8 cellular contexts compared by ENCODE assay signal in genomic region chr1:147700042-147700711, GRCh38. TPM values are rescaled to one million over a fixed set of nuclear protein-coding genes. Genes with fewer than 3 reads are reported as not detected.
DNase-seq lines count a peak whose midpoint lies in the region; ATAC-seq and TF ChIP-seq lines count a peak whose summit lies in the region.

No MANE protein-coding gene starts in this region.

- no peaks in the 10 kb centered on the region for H3K9me2 ChIP-seq in Loucy (replicated peaks; ENCODE audit: low read depth, low read length)

- no peaks in the 10 kb centered on the region for H3F3A ChIP-seq in Loucy (ENCODE audit: low read depth)

- peaks cover 13% of the 10 kb centered on the region for H3K27me3 Mint-ChIP-seq in activated naive CD8-positive, alpha-beta T cell treated with anti-CD3 and anti-CD28 coated beads for 36 hours
- peaks cover 13% of the 10 kb centered on the region for H3K27me3 Mint-ChIP-seq in progenitor cell of endocrine pancreas

- H3K4me2 ChIP-seq in Loucy (ENCODE audit: low read depth, low read length, poor library complexity, severe bottlenecking), result peak overlapping the region; percentile 47

- H4K20me1 ChIP-seq in Loucy (ENCODE audit: insufficient read depth, low read length, poor library complexity, severe bottlenecking), result no peaks in the 10 kb centered on the region

- DNase-seq in G401 (ENCODE audit: low spot score) (peak; percentile 78), SKM-1 treated with dmso at 0.1 percent for 144 hours (lab: John Stamatoyannopoulos, UW; ENCODE audit: unreplicated experiment) (peak; percentile 28), cardiac muscle cell (ENCODE audit: low read depth in 1 of 2, low spot score in 1 of 2) (peak; percentile 82 to 90), progenitor cell of endocrine pancreas (ENCODE audit: low spot score, unreplicated experiment) (peak; percentile 32), vagina (ENCODE audit: extremely low spot score in 2 of 2) (no peak)
- peak; percentile 52 for DNase-seq in activated naive CD8-positive, alpha-beta T cell treated with anti-CD3 and anti-CD28 coated beads for 36 hours

- in situ Hi-C loops in G401 (cut with HindIII; ENCODE audit: low sequenced_read_pairs), result no loop called here

- ATAC-seq in HG03342 (IDR thresholded peaks at IDR 0.05; ENCODE audit: unreplicated experiment), result no peak

- TF ChIP-seq CTCF in Loucy (conservative IDR thresholded peaks at IDR 0.05; ENCODE audit: low read length), result peak; percentile 90
- peak; percentile 95 for TF ChIP-seq CTCF in cardiac muscle cell (IDR thresholded peaks at IDR 0.05; ENCODE audit: low read depth, low read length)
- TF ChIP-seq CTCF in progenitor cell of endocrine pancreas (IDR thresholded peaks at IDR 0.05; ENCODE audit: unreplicated experiment), result peak; percentile 85
- peak; percentile 30 to 77 (median 64) for TF ChIP-seq CTCF in vagina (IDR thresholded peaks at IDR 0.05)

- no peaks in the 10 kb centered on the region for H3K9me3 Mint-ChIP-seq in activated naive CD8-positive, alpha-beta T cell treated with anti-CD3 and anti-CD28 coated beads for 36 hours
- H3K9me3 Mint-ChIP-seq in progenitor cell of endocrine pancreas (ENCODE audit: low read depth), result no peaks in the 10 kb centered on the region

- H3K9me3 ChIP-seq in Loucy (ENCODE audit: insufficient read depth, low read depth, low read length) (no peaks in the 10 kb centered on the region), cardiac muscle cell (ENCODE audit: low read depth) (no peaks in the 10 kb centered on the region), vagina (no peaks in the 10 kb centered on the region)

- H3K4me1 ChIP-seq in Loucy (ENCODE audit: insufficient read depth, low read length, poor library complexity, severe bottlenecking) (no peaks in the 10 kb centered on the region), cardiac muscle cell (ENCODE audit: low read depth) (peaks cover 10% of the 10 kb centered on the region), vagina (no peaks in the 10 kb centered on the region)

- H3K4me3 ChIP-seq in Loucy (ENCODE audit: low read length, poor library complexity, severe bottlenecking), result peak overlapping the region; percentile 5
- no peak overlapping the region for H3K4me3 ChIP-seq in cardiac muscle cell
- H3K4me3 ChIP-seq in vagina, result no peak overlapping the region

- H3K27ac ChIP-seq in cardiac muscle cell (no peak overlapping the region), vagina (no peak overlapping the region)

- no peak overlapping the region for H3K4me3 Mint-ChIP-seq in activated naive CD8-positive, alpha-beta T cell treated with anti-CD3 and anti-CD28 coated beads for 36 hours
- H3K4me3 Mint-ChIP-seq in progenitor cell of endocrine pancreas (ENCODE audit: low read depth), result no peak overlapping the region

- no peaks in the 10 kb centered on the region for H3K36me3 Mint-ChIP-seq in activated naive CD8-positive, alpha-beta T cell treated with anti-CD3 and anti-CD28 coated beads for 36 hours
- no peaks in the 10 kb centered on the region for H3K36me3 Mint-ChIP-seq in progenitor cell of endocrine pancreas (ENCODE audit: insufficient read depth)

- H3K36me3 ChIP-seq in Loucy (ENCODE audit: insufficient read depth, low read length), result no peaks in the 10 kb centered on the region
- no peaks in the 10 kb centered on the region for H3K36me3 ChIP-seq in cardiac muscle cell
- no peaks in the 10 kb centered on the region for H3K36me3 ChIP-seq in vagina

- no peaks in the 10 kb centered on the region for H3K79me2 ChIP-seq in Loucy (ENCODE audit: insufficient read depth, low read length)

- H3K9ac ChIP-seq in Loucy (ENCODE audit: low read depth, low read length, poor library complexity, severe bottlenecking), result peak overlapping the region; percentile 7

- no peak for TF ChIP-seq POLR2A in vagina (IDR thresholded peaks at IDR 0.05)

- H3K27me3 ChIP-seq in Loucy (ENCODE audit: insufficient read depth, low read length, poor library complexity, severe bottlenecking), result no peaks in the 10 kb centered on the region
- H3K27me3 ChIP-seq in cardiac muscle cell, result peaks cover 12% of the 10 kb centered on the region
- no peaks in the 10 kb centered on the region for H3K27me3 ChIP-seq in vagina

- H2AFZ ChIP-seq in Loucy (ENCODE audit: low read length), result peak overlapping the region; percentile 76

- no peak overlapping the region for H3K27ac Mint-ChIP-seq in activated naive CD8-positive, alpha-beta T cell treated with anti-CD3 and anti-CD28 coated beads for 36 hours
- H3K27ac Mint-ChIP-seq in progenitor cell of endocrine pancreas, result peak overlapping the region; percentile 35

- intact Hi-C loops in vagina (cut with DNase I), result no loop called here

- H3K4me1 Mint-ChIP-seq in activated naive CD8-positive, alpha-beta T cell treated with anti-CD3 and anti-CD28 coated beads for 36 hours, result peaks cover 6% of the 10 kb centered on the region
- H3K4me1 Mint-ChIP-seq in progenitor cell of endocrine pancreas (ENCODE audit: low read depth), result peaks cover 8% of the 10 kb centered on the region

RNA-seq across cellular contexts. Expression of gene ACP6, which starts 29.9 kb away (rescaled TPM):
- total RNA-seq in G401 (2014; rRNA removed; shearing (Covaris generic)), result 25.2 and 25.4 TPM in 2 replicates
- 10 to 100 TPM; 11.2 to 16.8 TPM for total RNA-seq in activated naive CD8-positive, alpha-beta T cell treated with anti-CD3 and anti-CD28 coated beads for 36 hours
- total RNA-seq in cardiac muscle cell (23.9 and 45.7 TPM in 2 replicates), progenitor cell of endocrine pancreas (24.7 and 25.9 TPM in 2 replicates), vagina (14.2 TPM)
- polyA plus RNA-seq in cardiac muscle cell, result 73.9 and 80.8 TPM in 2 replicates

Comparison
In these comparisons a context has a peak if more than half of its experiments do, and no peak if none do; other contexts are left out.
1. DNase-seq: peak in G401 (single experiment), SKM-1 treated with dmso at 0.1 percent for 144 hours (single experiment), activated naive CD8-positive, alpha-beta T cell treated with anti-CD3 and anti-CD28 coated beads for 36 hours (single experiment), cardiac muscle cell (2 of 2) and progenitor cell of endocrine pancreas (single experiment); none in vagina (0 of 2).
2. Peak in every context shown above with its lines, with median percentiles within 50 percentile points of each other: CTCF ChIP-seq.